ENCODE assay signal across 9 cellular contexts in the genomic region with DNA sequence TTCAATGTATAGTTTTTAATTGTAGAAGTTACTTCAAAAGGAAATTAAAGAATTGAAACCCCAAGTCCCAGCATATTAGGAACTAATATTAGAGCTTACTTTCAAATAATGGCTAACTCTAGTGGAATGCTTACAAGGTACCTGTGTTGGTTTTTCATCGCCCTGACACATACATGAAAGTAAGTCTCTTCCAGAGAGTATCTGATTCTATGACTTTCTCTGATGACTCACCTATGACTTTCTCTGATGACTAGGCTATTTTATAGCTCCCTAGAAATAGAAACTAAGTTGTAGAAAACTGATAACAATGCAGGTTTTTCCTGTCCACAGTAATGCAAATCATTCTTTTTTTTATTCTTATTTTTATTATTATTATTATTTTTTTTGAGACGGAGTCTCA. TPM values are rescaled to one million over a fixed set of nuclear protein-coding genes. Genes with fewer than 3 reads are reported as not detected.
A peak's percentile ranks its signal among the peaks of the same experiment; 100 is the strongest.
DNase-seq lines count a peak whose midpoint lies in the region; ATAC-seq, FAIRE-seq and TF ChIP-seq lines count a peak whose summit lies in the region.
"Had no signal": no experiment of that assay in that cellular context is flagged by ENCODE, and none has a peak within 500 bp of the region (broad histone marks: within the 10 kb centered on the region; RNA-seq: fewer than 3 reads in every experiment).

No MANE protein-coding gene starts in this region.

- TF ChIP-seq CTCF in BJ (IDR thresholded peaks at IDR 0.05; ENCODE audit: insufficient read depth, low read depth, low read length) (no peak), endothelial cell of umbilical vein (IDR thresholded peaks at IDR 0.05; ENCODE audit: extremely low read depth in 1 of 2, insufficient read depth in 1 of 2, low read depth in 1 of 2, low read length in 2 of 2) (no peak)

- POLR2A ChIA-PET in BJ (lab: Charles Lee) (interaction anchor here (0.6 kb wide), 1 partner anchor 38 kb away, joined by 3 read pairs; no protein-coding TSS in a partner anchor), endothelial cell of umbilical vein (lab: Charles Lee) (no interaction called here)

- BruUV-seq in endothelial cell of umbilical vein (replicated peaks; lab: Mats Ljungman, UMichigan), result no TSS peak

- no peak overlapping the region for H3K4me2 ChIP-seq in endothelial cell of umbilical vein (ENCODE audit: insufficient read depth, low read length)

- dilution Hi-C loops in endothelial cell of umbilical vein (cut with MboI; ENCODE audit: extremely low pct_ligation_motif_present, low sequenced_read_pairs), result no loop called here

- FAIRE-seq in endothelial cell of umbilical vein (lab: Jason Lieb, UNC), result peak; percentile 48

- ATAC-seq in GM21423 (IDR thresholded peaks at IDR 0.05; ENCODE audit: unreplicated experiment) (peak; percentile 62), HG03571 (IDR thresholded peaks at IDR 0.05; ENCODE audit: unreplicated experiment) (peak; percentile 66), GM19328 (IDR thresholded peaks at IDR 0.05; ENCODE audit: unreplicated experiment) (no peak)

- H2AFZ ChIP-seq in endothelial cell of umbilical vein (ENCODE audit: low read depth, low read length), result no peak overlapping the region

- H3K4me3 ChIP-seq in BJ (ENCODE audit: low read depth, low read length) (no peak overlapping the region), endothelial cell of umbilical vein (replicated peaks in 1 of 3; ENCODE audit: insufficient read depth in 1 of 3, low read depth in 1 of 3, low read length in 3 of 3) (no peak overlapping the region)
- H3K4me3 ChIP-seq: cardiac muscle cell had no signal

- H4K20me1 ChIP-seq in endothelial cell of umbilical vein (replicated peaks; ENCODE audit: control insufficient read depth, extremely low read depth, insufficient read depth, low read length), result no peaks in the 10 kb centered on the region

- no peaks in the 10 kb centered on the region for H3K27me3 ChIP-seq in BJ (ENCODE audit: control insufficient read depth, insufficient read depth, low read length)
- no peaks in the 10 kb centered on the region for H3K27me3 ChIP-seq in endothelial cell of umbilical vein (ENCODE audit: control insufficient read depth in 2 of 2, insufficient read depth in 2 of 2, low read length in 2 of 2)
- H3K27me3 ChIP-seq: cardiac muscle cell had no signal

- TF ChIP-seq POLR2A in endothelial cell of umbilical vein (IDR thresholded peaks at IDR 0.05; ENCODE audit: low read depth, low read length), result no peak

- H3K36me3 ChIP-seq in BJ (ENCODE audit: control insufficient read depth, insufficient read depth, low read length) (no peaks in the 10 kb centered on the region), endothelial cell of umbilical vein (ENCODE audit: control insufficient read depth in 2 of 2, extremely low read depth in 1 of 2, insufficient read depth in 2 of 2, low read length in 2 of 2) (no peaks in the 10 kb centered on the region)
- H3K36me3 ChIP-seq: cardiac muscle cell had no signal

- H3K27ac ChIP-seq in endothelial cell of umbilical vein (ENCODE audit: insufficient read depth, low read depth, low read length), result no peak overlapping the region
- H3K27ac ChIP-seq: cardiac muscle cell had no signal

- DNase-seq in BJ (ENCODE audit: low read depth) (peak; percentile 38), endothelial cell of umbilical vein (ENCODE audit: low read depth, low spot score) (peak; percentile 59), G401 (ENCODE audit: low spot score) (no peak), GOT3 (lab: John Stamatoyannopoulos, UW) (no peak), NCI-H526 (lab: John Stamatoyannopoulos, UW) (no peak)

- intact Hi-C loops in endothelial cell of umbilical vein (cut with micrococcal nuclease), result no loop called here

- in situ Hi-C loops in G401 (cut with HindIII; ENCODE audit: low sequenced_read_pairs), result no loop called here

- no peak overlapping the region for H3K9ac ChIP-seq in endothelial cell of umbilical vein (replicated peaks; ENCODE audit: extremely low read depth, insufficient read depth, low read length)

- CTCF ChIA-PET in BJ (lab: Yijun Ruan, JAX) (interaction anchor here (0.6 to 0.7 kb wide), 3 partner anchors 33 to 681 kb away, joined by 3 read pairs; no protein-coding TSS in a partner anchor), endothelial cell of umbilical vein (lab: Charles Lee) (interaction anchor here (0.7 to 1.4 kb wide), 9 partner anchors 8 to 222 kb away, joined by 3 to 7 read pairs (median 4); no protein-coding TSS in a partner anchor)

- no peaks in the 10 kb centered on the region for H3K9me3 ChIP-seq in endothelial cell of umbilical vein (replicated peaks; ENCODE audit: control insufficient read depth, insufficient read depth, low read length)

- H3K4me1 ChIP-seq in endothelial cell of umbilical vein (ENCODE audit: control insufficient read depth, extremely low read depth, insufficient read depth, low read length), result peaks cover 3% of the 10 kb centered on the region

- no peaks in the 10 kb centered on the region for H3K9me1 ChIP-seq in endothelial cell of umbilical vein (replicated peaks; ENCODE audit: control insufficient read depth, extremely low read depth, insufficient read depth, low read length)

- H3K79me2 ChIP-seq in endothelial cell of umbilical vein (ENCODE audit: control insufficient read depth, insufficient read depth, low read length), result no peaks in the 10 kb centered on the region

TF ChIP-seq in endothelial cell of umbilical vein, 7 proteins besides CTCF, POLR2A, EP300 and RAD21:
- TF ChIP-seq POLR2AphosphoS5 (IDR thresholded peaks at IDR 0.05; ENCODE audit: insufficient read depth, low read depth, low read length) (no peak), MAX (IDR thresholded peaks at IDR 0.05; ENCODE audit: insufficient read depth, insufficient read length) (no peak), JUN (IDR thresholded peaks at IDR 0.05; ENCODE audit: borderline replicate concordance, insufficient read depth, insufficient read length, low read depth) (peak; percentile 86), GATA2 (IDR thresholded peaks at IDR 0.05; ENCODE audit: insufficient read depth, insufficient read length, low read depth, low read length) (peak; percentile 18), FOS (IDR thresholded peaks at IDR 0.05; ENCODE audit: borderline replicate concordance, insufficient read depth, low read length) (peak; percentile 86)

RNA-seq across cellular contexts. Expression of gene MMP7, which starts 33.6 kb away (rescaled TPM):
- not detected in 2 replicates for polyA plus RNA-seq in BJ (2011; rRNA removed)
- polyA minus RNA-seq in BJ (2011; rRNA and poly(A)+ RNA removed), result not detected in 2 replicates
- total RNA-seq in endothelial cell of umbilical vein, result 1.4 TPM in 1 of 2 replicates, not detected in the other
- 0.25 and 0.65 TPM in 2 replicates for polyA plus RNA-seq in endothelial cell of umbilical vein
- 0.78 and 1.1 TPM in 2 replicates for polyA plus RNA-seq in endothelial cell of umbilical vein (2011; cell fraction: cytosol; rRNA removed)
- 0.14 and 0.52 TPM in 2 replicates for polyA plus RNA-seq in endothelial cell of umbilical vein (2011; cell fraction: nucleus; rRNA removed)
- 14.7 and 19.3 TPM in 2 replicates for polyA plus RNA-seq in endothelial cell of umbilical vein (2012)
- 0.19 and 0.51 TPM in 2 replicates for polyA minus RNA-seq in endothelial cell of umbilical vein
- polyA minus RNA-seq in endothelial cell of umbilical vein (2011; cell fraction: cytosol; rRNA and poly(A)+ RNA removed), result not detected
- polyA minus RNA-seq in endothelial cell of umbilical vein (2011; cell fraction: nucleus; rRNA and poly(A)+ RNA removed), result 0.43 TPM in 2 replicates
- total RNA-seq in G401 (2014; rRNA removed; shearing (Covaris generic)), result not detected in 2 replicates
- total RNA-seq: cardiac muscle cell had no signal
- polyA plus RNA-seq: cardiac muscle cell had no signal

Comparison
In these comparisons a context has a peak if more than half of its experiments do, and no peak if none do; other contexts are left out.
1. DNase-seq: peak in BJ (single experiment) and endothelial cell of umbilical vein (single experiment); none in G401 (single experiment), GOT3 (single experiment) and NCI-H526 (0 of 2).